Comparison of ENCODE assay signal across 8 cellular contexts in the genomic region with DNA sequence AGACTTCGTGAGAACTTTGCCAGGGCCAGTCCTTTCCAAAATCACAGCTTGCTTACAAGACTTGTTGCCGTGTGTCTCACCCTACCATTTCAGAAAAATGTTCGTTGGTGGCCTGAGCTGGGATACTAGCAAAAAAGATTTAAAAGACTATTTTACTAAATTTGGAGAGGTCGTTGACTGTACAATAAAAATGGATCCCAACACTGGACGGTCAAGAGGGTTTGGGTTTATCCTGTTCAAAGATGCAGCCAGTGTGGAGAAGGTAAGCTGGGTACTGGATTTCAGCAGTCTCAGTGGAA. TPM values are rescaled to one million over a fixed set of nuclear protein-coding genes. Genes with fewer than 3 reads are reported as not detected.
A peak's percentile ranks its signal among the peaks of the same experiment; 100 is the strongest.
DNase-seq lines count a peak whose midpoint lies in the region; ATAC-seq, FAIRE-seq and TF ChIP-seq lines count a peak whose summit lies in the region.

No MANE protein-coding gene starts in this region.

- H3K27ac ChIP-seq in HEK293 (ENCODE audit: extremely low read depth, low read depth, low read length) (peak overlapping the region; percentile 98; the same call in 1 of the 2 replicates), small intestine (ENCODE audit: low read depth in 1 of 2, low read length in 1 of 2) (peak overlapping the region; percentile 94 to 99)

- H3K9me3 ChIP-seq in HEK293 (ENCODE audit: control insufficient read depth, insufficient read depth, low read depth, low read length) (no peaks in the 10 kb centered on the region), small intestine (ENCODE audit: control insufficient read depth, low read depth) (no peaks in the 10 kb centered on the region)

- no peak for DNase-seq in activated CD8-positive, alpha-beta T cell treated with anti-CD3 and anti-CD28 coated beads, Interleukin-2, amount 10 ng/mL, durations not matched to agents 7 days and 5 days
- DNase-seq in small intestine (no peak), HuH-7.5 (ENCODE audit: low spot score) (no peak), A172 (ENCODE audit: low spot score) (no peak)

- no peak for ATAC-seq in activated CD8-positive, alpha-beta T cell treated with anti-CD3 and anti-CD28 coated beads, Interleukin-2, amount 10 ng/mL, durations not matched to agents 7 days and 5 days
- ATAC-seq in GM21528 (IDR thresholded peaks at IDR 0.05; ENCODE audit: low FRiP score, unreplicated experiment) (no peak), HG02852 (IDR thresholded peaks at IDR 0.05; ENCODE audit: unreplicated experiment) (no peak)

- H3K4me1 ChIP-seq in HEK293 (ENCODE audit: control insufficient read depth, insufficient read depth, low read length): peaks cover 6% of the 10 kb centered on the region; the same call in 1 of the 2 replicates
- H3K4me1 ChIP-seq in small intestine (ENCODE audit: control insufficient read depth in 2 of 2, insufficient read depth in 1 of 2, low read depth in 1 of 2, low read length in 1 of 2): peaks cover 6 to 7% of the 10 kb centered on the region in 2 donors

- H3K9me3 Mint-ChIP-seq in activated CD8-positive, alpha-beta T cell treated with anti-CD3 and anti-CD28 coated beads, Interleukin-2, amount 10 ng/mL, durations not matched to agents 7 days and 5 days (ENCODE audit: insufficient read depth): no peaks in the 10 kb centered on the region

- no peak for TF ChIP-seq CTCF in HEK293 (tag by site-specific recombination; IDR thresholded peaks at IDR 0.05)

- H3K4me3 Mint-ChIP-seq in activated CD8-positive, alpha-beta T cell treated with anti-CD3 and anti-CD28 coated beads, Interleukin-2, amount 10 ng/mL, durations not matched to agents 7 days and 5 days: peak overlapping the region; percentile 89

- POLR2A ChIA-PET in HEK293 (lab: Yijun Ruan, JAX): interaction anchor here (0.6 to 1.3 kb wide), 3 partner anchors 8 to 139 kb away, joined by 3 to 5 read pairs (median 4); partner anchors contain the start of gene NHP2
- POLR2A ChIA-PET in activated CD8-positive, alpha-beta T cell treated with anti-CD3 and anti-CD28 coated beads, Interleukin-2, amount 10 ng/mL, durations not matched to agents 7 days and 5 days (lab: Charles Lee): interaction anchor here (0.9 to 3.9 kb wide), 3 partner anchors 10 to 29 kb away, joined by 3 to 21 read pairs (median 3); no protein-coding TSS in a partner anchor

- H3K4me3 ChIP-seq in HEK293 (ENCODE audit: low read depth, low read length): peak overlapping the region; percentile 68
- H3K4me3 ChIP-seq in iPS-11a (ENCODE audit: low read depth, low read length): peak overlapping the region; percentile 100
- peak overlapping the region; percentile 97 to 98 for H3K4me3 ChIP-seq in small intestine (ENCODE audit: low read depth in 1 of 2, low read length in 2 of 2)

- H3K27ac Mint-ChIP-seq in activated CD8-positive, alpha-beta T cell treated with anti-CD3 and anti-CD28 coated beads, Interleukin-2, amount 10 ng/mL, durations not matched to agents 7 days and 5 days: peak overlapping the region; percentile 85

- WGBS in small intestine, 3 donors: 0 to 4% (median 2%) methylated on average over 5 of the region's 5 CpGs

- CTCF ChIA-PET in HEK293 (lab: Yijun Ruan, JAX): interaction anchor here (0.6 to 1.1 kb wide), 3 partner anchors 29 to 383 kb away, joined by 3 to 6 read pairs (median 3); no protein-coding TSS in a partner anchor
- CTCF ChIA-PET in activated CD8-positive, alpha-beta T cell treated with anti-CD3 and anti-CD28 coated beads, Interleukin-2, amount 10 ng/mL, durations not matched to agents 7 days and 5 days (lab: Charles Lee): interaction anchor here (0.6 to 1.8 kb wide), 5 partner anchors 10 to 130 kb away, joined by 3 to 11 read pairs (median 5); no protein-coding TSS in a partner anchor

- H3K36me3 ChIP-seq in HEK293 (ENCODE audit: control insufficient read depth in 2 of 2, insufficient read depth in 1 of 2, low read length in 2 of 2): peaks cover 18 to 55% of the 10 kb centered on the region in 2 experiments
- H3K36me3 ChIP-seq in small intestine (ENCODE audit: control insufficient read depth in 2 of 2, insufficient read depth in 2 of 2, low read length in 2 of 2): peaks cover 12 to 26% of the 10 kb centered on the region in 2 donors

- peaks cover 57% of the 10 kb centered on the region for H3K36me3 Mint-ChIP-seq in activated CD8-positive, alpha-beta T cell treated with anti-CD3 and anti-CD28 coated beads, Interleukin-2, amount 10 ng/mL, durations not matched to agents 7 days and 5 days (ENCODE audit: low read depth)

- no peak for FAIRE-seq in small intestine (lab: Jason Lieb, UNC)

- H3K27me3 ChIP-seq in small intestine (ENCODE audit: control insufficient read depth in 2 of 2, insufficient read depth in 2 of 2, low read length in 2 of 2): no peaks in the 10 kb centered on the region

- peaks cover 2% of the 10 kb centered on the region for H3K27me3 Mint-ChIP-seq in activated CD8-positive, alpha-beta T cell treated with anti-CD3 and anti-CD28 coated beads, Interleukin-2, amount 10 ng/mL, durations not matched to agents 7 days and 5 days (ENCODE audit: low read depth)

- peaks cover 44% of the 10 kb centered on the region for H3K4me1 Mint-ChIP-seq in activated CD8-positive, alpha-beta T cell treated with anti-CD3 and anti-CD28 coated beads, Interleukin-2, amount 10 ng/mL, durations not matched to agents 7 days and 5 days (ENCODE audit: low read depth)

TF ChIP-seq in HEK293, 187 proteins besides CTCF, POLR2A, EP300 and RAD21 (continues in another document):
- 0 out of 2 replicates have a peak, but pooled peaks have one; percentile 1 for TF ChIP-seq SP7 (tag by site-specific recombination; IDR thresholded peaks at IDR 0.05)
- TF ChIP-seq, protein P1, sequence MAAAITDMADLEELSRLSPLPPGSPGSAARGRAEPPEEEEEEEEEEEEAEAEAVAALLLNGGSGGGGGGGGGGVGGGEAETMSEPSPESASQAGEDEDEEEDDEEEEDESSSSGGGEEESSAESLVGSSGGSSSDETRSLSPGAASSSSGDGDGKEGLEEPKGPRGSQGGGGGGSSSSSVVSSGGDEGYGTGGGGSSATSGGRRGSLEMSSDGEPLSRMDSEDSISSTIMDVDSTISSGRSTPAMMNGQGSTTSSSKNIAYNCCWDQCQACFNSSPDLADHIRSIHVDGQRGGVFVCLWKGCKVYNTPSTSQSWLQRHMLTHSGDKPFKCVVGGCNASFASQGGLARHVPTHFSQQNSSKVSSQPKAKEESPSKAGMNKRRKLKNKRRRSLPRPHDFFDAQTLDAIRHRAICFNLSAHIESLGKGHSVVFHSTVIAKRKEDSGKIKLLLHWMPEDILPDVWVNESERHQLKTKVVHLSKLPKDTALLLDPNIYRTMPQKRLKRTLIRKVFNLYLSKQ (tag by site-specific recombination; IDR thresholded peaks at IDR 0.05; ENCODE audit: borderline replicate concordance): no peak
- no peak for TF ChIP-seq MZF1 (tag by site-specific recombination; IDR thresholded peaks at IDR 0.05; ENCODE audit: borderline replicate concordance)
- no peak for TF ChIP-seq ZNF133 (tag by site-specific recombination; IDR thresholded peaks at IDR 0.05)
- no peak for TF ChIP-seq ZNF747 (tag by site-specific recombination; IDR thresholded peaks at IDR 0.05)
- TF ChIP-seq, protein P2, sequence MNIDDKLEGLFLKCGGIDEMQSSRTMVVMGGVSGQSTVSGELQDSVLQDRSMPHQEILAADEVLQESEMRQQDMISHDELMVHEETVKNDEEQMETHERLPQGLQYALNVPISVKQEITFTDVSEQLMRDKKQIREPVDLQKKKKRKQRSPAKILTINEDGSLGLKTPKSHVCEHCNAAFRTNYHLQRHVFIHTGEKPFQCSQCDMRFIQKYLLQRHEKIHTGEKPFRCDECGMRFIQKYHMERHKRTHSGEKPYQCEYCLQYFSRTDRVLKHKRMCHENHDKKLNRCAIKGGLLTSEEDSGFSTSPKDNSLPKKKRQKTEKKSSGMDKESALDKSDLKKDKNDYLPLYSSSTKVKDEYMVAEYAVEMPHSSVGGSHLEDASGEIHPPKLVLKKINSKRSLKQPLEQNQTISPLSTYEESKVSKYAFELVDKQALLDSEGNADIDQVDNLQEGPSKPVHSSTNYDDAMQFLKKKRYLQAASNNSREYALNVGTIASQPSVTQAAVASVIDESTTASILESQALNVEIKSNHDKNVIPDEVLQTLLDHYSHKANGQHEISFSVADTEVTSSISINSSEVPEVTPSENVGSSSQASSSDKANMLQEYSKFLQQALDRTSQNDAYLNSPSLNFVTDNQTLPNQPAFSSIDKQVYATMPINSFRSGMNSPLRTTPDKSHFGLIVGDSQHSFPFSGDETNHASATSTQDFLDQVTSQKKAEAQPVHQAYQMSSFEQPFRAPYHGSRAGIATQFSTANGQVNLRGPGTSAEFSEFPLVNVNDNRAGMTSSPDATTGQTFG (tag by site-specific recombination; IDR thresholded peaks at IDR 0.05; ENCODE audit: borderline replicate concordance): no peak
- TF ChIP-seq, protein P3, sequence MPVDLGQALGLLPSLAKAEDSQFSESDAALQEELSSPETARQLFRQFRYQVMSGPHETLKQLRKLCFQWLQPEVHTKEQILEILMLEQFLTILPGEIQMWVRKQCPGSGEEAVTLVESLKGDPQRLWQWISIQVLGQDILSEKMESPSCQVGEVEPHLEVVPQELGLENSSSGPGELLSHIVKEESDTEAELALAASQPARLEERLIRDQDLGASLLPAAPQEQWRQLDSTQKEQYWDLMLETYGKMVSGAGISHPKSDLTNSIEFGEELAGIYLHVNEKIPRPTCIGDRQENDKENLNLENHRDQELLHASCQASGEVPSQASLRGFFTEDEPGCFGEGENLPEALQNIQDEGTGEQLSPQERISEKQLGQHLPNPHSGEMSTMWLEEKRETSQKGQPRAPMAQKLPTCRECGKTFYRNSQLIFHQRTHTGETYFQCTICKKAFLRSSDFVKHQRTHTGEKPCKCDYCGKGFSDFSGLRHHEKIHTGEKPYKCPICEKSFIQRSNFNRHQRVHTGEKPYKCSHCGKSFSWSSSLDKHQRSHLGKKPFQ (tag by site-specific recombination; IDR thresholded peaks at IDR 0.05): no peak

RNA-seq across cellular contexts. Expression of gene HNRNPAB, which starts 1.4 kb away (rescaled TPM):
- total RNA-seq in activated CD8-positive, alpha-beta T cell treated with anti-CD3 and anti-CD28 coated beads, Interleukin-2, amount 10 ng/mL, durations not matched to agents 7 days and 5 days: 100 to 1,000 TPM; 335 to 336 TPM
- polyA plus RNA-seq in small intestine: 100 to 1,000 TPM; 147 to 176 (median 172) TPM
- 98.5 and 106 TPM in 2 replicates for total RNA-seq in A172 (2014; rRNA removed; shearing (Covaris generic))

RNA-seq across cellular contexts. Expression of gene GMCL2, which starts 18.5 kb away (rescaled TPM):
- not detected for total RNA-seq in activated CD8-positive, alpha-beta T cell treated with anti-CD3 and anti-CD28 coated beads, Interleukin-2, amount 10 ng/mL, durations not matched to agents 7 days and 5 days
- not detected for polyA plus RNA-seq in small intestine
- total RNA-seq in A172 (2014; rRNA removed; shearing (Covaris generic)): not detected in 2 replicates

RNA-seq across cellular contexts. Expression of gene PHYKPL, which starts 26.9 kb away (rescaled TPM):
- 100 to 1,000 TPM; 125 to 126 TPM for total RNA-seq in activated CD8-positive, alpha-beta T cell treated with anti-CD3 and anti-CD28 coated beads, Interleukin-2, amount 10 ng/mL, durations not matched to agents 7 days and 5 days
- 100 to 1,000 TPM in 2 of 3 donors, 10 to 100 TPM in 1; 57.7 to 145 (median 115) TPM for polyA plus RNA-seq in small intestine
- total RNA-seq in A172 (2014; rRNA removed; shearing (Covaris generic)): 2.4 and 3.6 TPM in 2 replicates

RNA-seq across cellular contexts. Expression of gene NHP2, which starts 52.0 kb away (rescaled TPM):
- 100 to 1,000 TPM; 176 to 184 TPM for total RNA-seq in activated CD8-positive, alpha-beta T cell treated with anti-CD3 and anti-CD28 coated beads, Interleukin-2, amount 10 ng/mL, durations not matched to agents 7 days and 5 days
- 100 to 1,000 TPM in 1 of 3 donors, 10 to 100 TPM in 2; 46.5 to 243 (median 82.1) TPM for polyA plus RNA-seq in small intestine
- 470 and 586 TPM in 2 replicates for total RNA-seq in A172 (2014; rRNA removed; shearing (Covaris generic))

Comparison
In these comparisons a context has a peak if more than half of its experiments do, and no peak if none do; other contexts are left out.
1. RNA of gene PHYKPL, which starts 26.9 kb away (total RNA-seq): 125 to 126 TPM in activated CD8-positive, alpha-beta T cell treated with anti-CD3 and anti-CD28 coated beads, Interleukin-2, amount 10 ng/mL, durations not matched to agents 7 days and 5 days; 2.4 to 3.6 TPM in A172; every median in the first group is over 10 times any median in the second.
2. Peak in every context shown above with its lines, with median percentiles within 50 percentile points of each other: H3K4me3 ChIP-seq.